1 cellular context compared by ENCODE assay signal in the genomic region with DNA sequence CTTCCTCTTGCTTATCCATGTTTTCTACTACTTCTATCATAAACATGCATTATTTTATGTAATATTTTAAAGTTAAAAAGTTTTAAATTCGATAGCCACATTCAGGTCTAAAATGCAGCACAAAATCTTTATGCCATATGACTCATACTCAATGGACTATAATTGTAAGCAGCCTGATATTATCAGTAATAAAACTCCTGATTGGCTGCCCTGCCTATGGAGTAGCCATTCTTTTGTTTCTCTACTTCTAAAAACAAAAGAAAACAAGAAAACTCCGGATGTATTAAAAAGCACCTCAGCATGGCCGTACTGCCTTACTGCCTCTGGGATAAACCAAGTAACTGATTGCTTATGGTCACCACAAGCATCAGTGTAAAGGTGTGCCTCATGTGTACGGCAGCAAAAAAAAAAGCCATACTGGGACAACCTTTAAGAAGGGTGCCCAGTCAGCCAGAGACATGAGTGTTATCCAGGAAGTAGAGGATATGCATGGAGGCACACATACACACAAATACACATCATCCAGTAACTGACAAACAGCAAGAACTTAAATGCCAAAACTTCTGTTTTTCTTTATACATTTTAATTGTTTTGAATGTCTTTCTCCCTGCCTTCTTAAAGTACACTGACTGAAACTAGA.
TF ChIP-seq lines count a peak whose summit lies in the region.

No MANE protein-coding gene starts in this region.

TF ChIP-seq in SK-N-SH, 30 proteins besides CTCF, POLR2A, EP300 and RAD21 (continued from another document):
- TF ChIP-seq ZBTB33 (IDR thresholded peaks at IDR 0.05; ENCODE audit: borderline replicate concordance, low read depth) (no peak), TEAD4 (IDR thresholded peaks at IDR 0.05; ENCODE audit: borderline replicate concordance, insufficient read depth) (no peak), RFX5 (IDR thresholded peaks at IDR 0.05; ENCODE audit: low read length) (no peak), SMC3 (IDR thresholded peaks at IDR 0.05; ENCODE audit: low read depth, low read length) (no peak), FOSL2 (IDR thresholded peaks at IDR 0.05; ENCODE audit: borderline replicate concordance, low read depth) (peak; percentile 15; the same call in 1 of the 2 replicates), JUND (IDR thresholded peaks at IDR 0.05) (peak; percentile 36)
- TF ChIP-seq, protein P1, sequence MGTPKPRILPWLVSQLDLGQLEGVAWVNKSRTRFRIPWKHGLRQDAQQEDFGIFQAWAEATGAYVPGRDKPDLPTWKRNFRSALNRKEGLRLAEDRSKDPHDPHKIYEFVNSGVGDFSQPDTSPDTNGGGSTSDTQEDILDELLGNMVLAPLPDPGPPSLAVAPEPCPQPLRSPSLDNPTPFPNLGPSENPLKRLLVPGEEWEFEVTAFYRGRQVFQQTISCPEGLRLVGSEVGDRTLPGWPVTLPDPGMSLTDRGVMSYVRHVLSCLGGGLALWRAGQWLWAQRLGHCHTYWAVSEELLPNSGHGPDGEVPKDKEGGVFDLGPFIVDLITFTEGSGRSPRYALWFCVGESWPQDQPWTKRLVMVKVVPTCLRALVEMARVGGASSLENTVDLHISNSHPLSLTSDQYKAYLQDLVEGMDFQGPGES (IDR thresholded peaks at IDR 0.05; ENCODE audit: low read depth, low read length), result no peak
- TF ChIP-seq, protein P2, sequence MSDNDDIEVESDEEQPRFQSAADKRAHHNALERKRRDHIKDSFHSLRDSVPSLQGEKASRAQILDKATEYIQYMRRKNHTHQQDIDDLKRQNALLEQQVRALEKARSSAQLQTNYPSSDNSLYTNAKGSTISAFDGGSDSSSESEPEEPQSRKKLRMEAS (IDR thresholded peaks at IDR 0.05; ENCODE audit: low read depth), result no peak
